ENCODE assay signal across 10 cellular contexts in genomic region chr1:20010016-20010415, GRCh38. TPM values are rescaled to one million over a fixed set of nuclear protein-coding genes. Genes with fewer than 3 reads are reported as not detected.
"Had no signal": no experiment of that assay in that cellular context is flagged by ENCODE, and none has a peak within 500 bp of the region (broad histone marks: within the 10 kb centered on the region; RNA-seq: fewer than 3 reads in every experiment).

No MANE protein-coding gene starts in this region.

- H2AFZ ChIP-seq: GM23338 had no signal

- H3K4me3 ChIP-seq: GM23338 had no signal

- H3K27ac Mint-ChIP-seq: GM23338, H9, HFFc6, IgD-negative memory B cell had no signal

- H3K4me2 ChIP-seq: GM23338 had no signal

- H3K9me3 Mint-ChIP-seq: HFFc6 had no signal

- H3K27ac ChIP-seq: HL-60 had no signal

- ATAC-seq: GM23338, HepG2 had no signal

- H3K4me1 Mint-ChIP-seq: GM23338, H9, IgD-negative memory B cell had no signal

- H3K4me3 Mint-ChIP-seq: GM23338, H9, HFFc6, IgD-negative memory B cell had no signal

- DNase-seq: H9, HCEC 1CT, HFFc6, KBM-7 had no signal

RNA-seq across cellular contexts. Expression of gene PLA2G2A, which starts 30.6 kb away (rescaled TPM):
- total RNA-seq: GM23338, HFFc6, HT1080 had no signal
- polyA plus RNA-seq: IgD-negative memory B cell had no signal

RNA-seq across cellular contexts. Expression of gene PLA2G5, which starts 60.0 kb away (rescaled TPM):
- total RNA-seq: GM23338, H1, H9, HepG2, HFFc6, HT1080 had no signal
- polyA plus RNA-seq: GM23338, HepG2, IgD-negative memory B cell had no signal
